Comparison of ENCODE assay signal across 26 cellular contexts in genomic region chr11:28730889-28731288, GRCh38.
"Had no signal": no experiment of that assay in that cellular context is flagged by ENCODE, and none has a peak within 500 bp of the region (broad histone marks: within the 10 kb centered on the region; RNA-seq: fewer than 3 reads in every experiment).

No MANE protein-coding gene starts in this region.

- FAIRE-seq: astrocyte had no signal

- H3K4me3 Mint-ChIP-seq: activated CD4-positive, alpha-beta memory T cell treated with anti-CD3 and anti-CD28 coated beads for 36 hours; activated CD4-positive, alpha-beta T cell treated with anti-CD3 and anti-CD28 coated beads for 36 hours; activated naive CD4-positive, alpha-beta T cell treated with anti-CD3 and anti-CD28 coated beads for 36 hours; activated T-cell treated with anti-CD3 and anti-CD28 coated beads, Interleukin-2, amount 50 U/mL, for 4 hours; activated T-helper 1 cell treated with anti-CD3 and anti-CD28 coated beads, Interleukin-12 subunit alpha, Interleukin-12 subunit beta, Interleukin-2, Interleukin-4 antibody, amounts not matched to agents 30 ng/mL and 10 ng/mL and 1 ng/mL, durations not matched to agents 14 hours and 24 hours and 36 hours; WTC11 had no signal

- H3K4me1 Mint-ChIP-seq: activated CD4-positive, alpha-beta T cell treated with anti-CD3 and anti-CD28 coated beads for 36 hours had no signal

- H3K36me3 ChIP-seq: adrenal gland, breast epithelium had no signal

- H3K27me3 ChIP-seq: adrenal gland, body of pancreas, breast epithelium had no signal

- H3K36me3 Mint-ChIP-seq: activated CD4-positive, alpha-beta memory T cell treated with anti-CD3 and anti-CD28 coated beads for 36 hours; activated naive CD4-positive, alpha-beta T cell treated with anti-CD3 and anti-CD28 coated beads, Interleukin-2, amount 50 U/mL, for 72 hours; WTC11 had no signal

- H3K27ac ChIP-seq: adrenal gland, body of pancreas, breast epithelium had no signal

- H3K9me3 ChIP-seq: adrenal gland, body of pancreas, breast epithelium had no signal

- H3K27ac Mint-ChIP-seq: activated CD4-positive, alpha-beta memory T cell treated with anti-CD3 and anti-CD28 coated beads for 36 hours; activated CD4-positive, alpha-beta T cell treated with anti-CD3 and anti-CD28 coated beads for 36 hours; activated naive CD4-positive, alpha-beta T cell treated with anti-CD3 and anti-CD28 coated beads for 36 hours; activated naive CD4-positive, alpha-beta T cell treated with anti-CD3 and anti-CD28 coated beads, Interleukin-2, amount 50 U/mL, for 72 hours; activated T-helper 1 cell treated with anti-CD3 and anti-CD28 coated beads, Interleukin-12 subunit alpha, Interleukin-12 subunit beta, Interleukin-2, Interleukin-4 antibody, amounts not matched to agents 30 ng/mL and 10 ng/mL and 1 ng/mL, durations not matched to agents 14 hours and 24 hours and 36 hours; WTC11 had no signal

- H3K4me3 ChIP-seq: adrenal gland, body of pancreas, breast epithelium had no signal

- H3K27me3 Mint-ChIP-seq: activated CD4-positive, alpha-beta memory T cell treated with anti-CD3 and anti-CD28 coated beads for 36 hours; activated CD4-positive, alpha-beta T cell treated with anti-CD3 and anti-CD28 coated beads for 36 hours had no signal

- H3K4me1 ChIP-seq: adrenal gland, body of pancreas, breast epithelium had no signal

- DNase-seq: activated CD4-positive, alpha-beta memory T cell treated with anti-CD3 and anti-CD28 coated beads for 36 hours; activated CD4-positive, alpha-beta T cell treated with anti-CD3 and anti-CD28 coated beads for 36 hours; activated CD4-positive, alpha-beta T cell treated with anti-CD3 and anti-CD28 coated beads, Interleukin-2, amount 50 U/mL, for 1 hour; activated CD8-positive, alpha-beta memory T cell treated with anti-CD3 and anti-CD28 coated beads, Interleukin-2, amount 50 U/mL, for 4 hours; activated gamma-delta T cell treated with Interleukin-2 at 50 U/mL for 16 hours; activated naive CD4-positive, alpha-beta T cell treated with anti-CD3 and anti-CD28 coated beads for 36 hours; activated T-cell treated with anti-CD3 and anti-CD28 coated beads for 4 hours; activated T-cell treated with anti-CD3 and anti-CD28 coated beads, Interleukin-2, amount 50 U/mL, for 4 hours; adrenal gland; body of pancreas; cortex of kidney; NCI-H1048; NCI-H1105 treated with DMSO at 0.1 percent for 48 hours; NCI-H1436; NCI-H1694; NCI-H1930; NCI-H2081 treated with DMSO at 0.1 percent for 48 hours; NCI-H524 treated with DMSO at 0.1 percent for 48 hours; SIG-M5 had no signal

- ATAC-seq: activated CD4-positive, alpha-beta T cell treated with anti-CD3 and anti-CD28 coated beads for 36 hours; activated CD4-positive, CD25-positive, alpha-beta regulatory T cell treated with anti-CD3 and anti-CD28 coated beads, Interleukin-2, amount 50 U/mL, for 24 hours; activated naive CD4-positive, alpha-beta T cell treated with anti-CD3 and anti-CD28 coated beads, Interleukin-2, amount 50 U/mL, for 72 hours; activated T-cell treated with anti-CD3 and anti-CD28 coated beads, Interleukin-2, amount 50 U/mL, for 4 hours; body of pancreas; Panc1; WTC11 had no signal
